ENCODE assay signal across 17 cellular contexts in the genomic region with DNA sequence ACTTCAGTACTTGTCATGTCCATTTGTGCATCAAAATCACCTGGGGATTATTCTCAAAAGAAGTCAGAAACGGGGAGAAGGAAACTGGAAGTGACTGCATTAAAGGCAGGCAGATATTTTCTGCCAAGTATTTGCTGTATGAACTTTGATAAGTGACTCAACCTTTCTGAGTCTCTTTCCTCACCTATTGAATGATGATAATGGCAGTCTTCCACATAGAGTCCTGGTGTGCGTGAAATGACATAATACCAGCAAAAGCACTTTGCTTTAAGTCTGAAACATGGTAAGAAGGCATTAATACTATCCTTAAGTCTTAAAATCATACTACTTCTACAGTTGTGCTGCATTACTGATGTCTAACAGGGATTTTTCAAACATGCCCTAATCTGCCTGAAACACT.
"Had no signal": no experiment of that assay in that cellular context is flagged by ENCODE, and none has a peak within 500 bp of the region (broad histone marks: within the 10 kb centered on the region; RNA-seq: fewer than 3 reads in every experiment).

No MANE protein-coding gene starts in this region.

- ATAC-seq: activated CD8-positive, alpha-beta T cell treated with anti-CD3 and anti-CD28 coated beads, Interleukin-2, amount 10 ng/mL, durations not matched to agents 7 days and 5 days had no signal

- H3K27ac ChIP-seq: neural progenitor cell, parathyroid adenoma, right atrium auricular region, WERI-Rb-1 had no signal

- H3K9ac ChIP-seq: neural progenitor cell, parathyroid adenoma had no signal

- H3K9me3 Mint-ChIP-seq: activated T-helper 1 cell treated with anti-CD3 and anti-CD28 coated beads, Interleukin-12 subunit alpha, Interleukin-12 subunit beta, Interleukin-2, Interleukin-4 antibody, amounts not matched to agents 30 ng/mL and 10 ng/mL and 1 ng/mL, durations not matched to agents 14 hours and 24 hours and 36 hours; neural progenitor cell had no signal

- H3K36me3 ChIP-seq: neural progenitor cell, right atrium auricular region, WERI-Rb-1 had no signal

- H3K4me3 Mint-ChIP-seq: activated CD8-positive, alpha-beta T cell treated with anti-CD3 and anti-CD28 coated beads, Interleukin-2, amount 10 ng/mL, durations not matched to agents 7 days and 5 days; activated T-helper 1 cell treated with anti-CD3 and anti-CD28 coated beads, Interleukin-12 subunit alpha, Interleukin-12 subunit beta, Interleukin-2, Interleukin-4 antibody, amounts not matched to agents 30 ng/mL and 10 ng/mL and 1 ng/mL, durations not matched to agents 14 hours and 24 hours and 36 hours; immature natural killer cell; neural progenitor cell had no signal

- DNase-seq: activated CD4-positive, alpha-beta T cell treated with anti-CD3 and anti-CD28 coated beads for 4 hours; activated CD8-positive, alpha-beta memory T cell treated with anti-CD3 and anti-CD28 coated beads, Interleukin-2, amount 50 U/mL, for 48 hours; activated CD8-positive, alpha-beta T cell treated with anti-CD3 and anti-CD28 coated beads, Interleukin-2, amount 10 ng/mL, durations not matched to agents 7 days and 5 days; activated naive CD4-positive, alpha-beta T cell; aorta; hypothalamus; immature natural killer cell; mesenchymal stem cell; T1000; WERI-Rb-1 had no signal

- H3K27ac Mint-ChIP-seq: activated CD8-positive, alpha-beta T cell treated with anti-CD3 and anti-CD28 coated beads, Interleukin-2, amount 10 ng/mL, durations not matched to agents 7 days and 5 days; activated T-helper 1 cell treated with anti-CD3 and anti-CD28 coated beads, Interleukin-12 subunit alpha, Interleukin-12 subunit beta, Interleukin-2, Interleukin-4 antibody, amounts not matched to agents 30 ng/mL and 10 ng/mL and 1 ng/mL, durations not matched to agents 14 hours and 24 hours and 36 hours; immature natural killer cell; neural progenitor cell had no signal

- H3K4me1 ChIP-seq: parathyroid adenoma, right atrium auricular region had no signal

- H3K79me2 ChIP-seq: parathyroid adenoma had no signal

- H3K36me3 Mint-ChIP-seq: immature natural killer cell, neural progenitor cell had no signal

- H3K4me2 ChIP-seq: neural progenitor cell had no signal

- H3K4me3 ChIP-seq: neural progenitor cell, right atrium auricular region, skin epidermis had no signal

- FAIRE-seq: colon, urothelium cell line had no signal

- H3K4me1 Mint-ChIP-seq: immature natural killer cell had no signal

- H3K27me3 ChIP-seq: neural progenitor cell, right atrium auricular region had no signal
